Comparison of ENCODE assay signal across 16 cellular contexts in genomic region chr1:10784998-10785854, GRCh38.
"Had no signal": no experiment of that assay in that cellular context is flagged by ENCODE, and none has a peak within 500 bp of the region (broad histone marks: within the 10 kb centered on the region; RNA-seq: fewer than 3 reads in every experiment).

No MANE protein-coding gene starts in this region.

- H3K36me3 ChIP-seq: cardiac muscle cell, colonic mucosa, left lung, tibial nerve had no signal

- H3K27ac ChIP-seq: colonic mucosa, left lung, tibial nerve had no signal

- H3K36me3 Mint-ChIP-seq: naive B cell; stimulated activated effector memory CD8-positive, alpha-beta T cell treated with anti-CD3 and anti-CD28 coated beads, Interleukin-12 subunit alpha, Interleukin-12 subunit beta, amount 100 ng/mL, for 72 hours had no signal

- H3K27me3 ChIP-seq: cardiac muscle cell had no signal

- H3K27ac Mint-ChIP-seq: naive B cell; stimulated activated effector memory CD8-positive, alpha-beta T cell treated with anti-CD3 and anti-CD28 coated beads, Interleukin-12 subunit alpha, Interleukin-12 subunit beta, amount 100 ng/mL, for 72 hours had no signal

- H3K4me3 ChIP-seq: cardiac muscle cell, colonic mucosa, left lung, skin epidermis, tibial nerve had no signal

- H3K9me3 Mint-ChIP-seq: naive B cell; stimulated activated effector memory CD8-positive, alpha-beta T cell treated with anti-CD3 and anti-CD28 coated beads, Interleukin-12 subunit alpha, Interleukin-12 subunit beta, amount 100 ng/mL, for 72 hours had no signal

- H3K4me3 Mint-ChIP-seq: naive B cell; stimulated activated effector memory CD8-positive, alpha-beta T cell treated with anti-CD3 and anti-CD28 coated beads, Interleukin-12 subunit alpha, Interleukin-12 subunit beta, amount 100 ng/mL, for 72 hours had no signal

- H3K4me1 ChIP-seq: colonic mucosa, left lung, tibial nerve had no signal

- H3K4me1 Mint-ChIP-seq: stimulated activated effector memory CD8-positive, alpha-beta T cell treated with anti-CD3 and anti-CD28 coated beads, Interleukin-12 subunit alpha, Interleukin-12 subunit beta, amount 100 ng/mL, for 72 hours had no signal

- DNase-seq: activated CD4-positive, alpha-beta T cell treated with anti-CD3 and anti-CD28 coated beads, Interleukin-2, amount 50 U/mL, for 48 hours; activated CD4-positive, CD25-positive, alpha-beta regulatory T cell treated with anti-CD3 and anti-CD28 coated beads, Interleukin-2, amount 50 U/mL, for 72 hours; activated naive CD4-positive, alpha-beta T cell; activated T-cell treated with anti-CD3 and anti-CD28 coated beads, Interleukin-2, amount 50 U/mL, for 48 hours; colonic mucosa; effector CD4-positive, alpha-beta T cell; foreskin melanocyte; head of caudate nucleus; left lung; naive B cell; T-helper 2 cell had no signal

- H3K9me3 ChIP-seq: colonic mucosa, left lung, tibial nerve had no signal

- FAIRE-seq: endothelial cell of umbilical vein had no signal

- ATAC-seq: left lung; stimulated activated effector memory CD8-positive, alpha-beta T cell treated with anti-CD3 and anti-CD28 coated beads, Interleukin-12 subunit alpha, Interleukin-12 subunit beta, amount 100 ng/mL, for 72 hours had no signal
